11 cellular contexts compared by ENCODE assay signal in genomic region chr11:1531961-1532586, GRCh38. TPM values are rescaled to one million over a fixed set of nuclear protein-coding genes. Genes with fewer than 3 reads are reported as not detected.
A peak's percentile ranks its signal among the peaks of the same experiment; 100 is the strongest.
DNase-seq lines count a peak whose midpoint lies in the region; ATAC-seq and TF ChIP-seq lines count a peak whose summit lies in the region.
"Had no signal": no experiment of that assay in that cellular context is flagged by ENCODE, and none has a peak within 500 bp of the region (broad histone marks: within the 10 kb centered on the region; RNA-seq: fewer than 3 reads in every experiment).

No MANE protein-coding gene starts in this region.

- H3K4me3 Mint-ChIP-seq in neural crest cell, result no peak overlapping the region

- no peaks in the 10 kb centered on the region for H3K27me3 Mint-ChIP-seq in neural crest cell (ENCODE audit: low read depth)

- no peak overlapping the region for H3K4me2 ChIP-seq in SK-N-SH

- no peaks in the 10 kb centered on the region for H3F3A ChIP-seq in SK-N-SH (replicated peaks; ENCODE audit: insufficient read depth)

- H3K4me1 ChIP-seq in SK-N-SH (ENCODE audit: control insufficient read depth in 1 of 2, insufficient read depth in 2 of 2, low read depth in 1 of 2, low read length in 1 of 2), result peaks cover 0 to 17% of the 10 kb centered on the region in 2 experiments; a peak in 1 of 4 replicates
- H3K4me1 ChIP-seq in aorta (ENCODE audit: control insufficient read depth in 1 of 2, insufficient read depth in 2 of 2, low read length in 2 of 2), result peaks cover 0 to 7% of the 10 kb centered on the region in 2 donors

- intact Hi-C loops in aorta (cut with DNase I), result loop anchor here in 1 of 2 donors (10.0 kb wide), 1 partner anchor 137 kb away; no protein-coding TSS in a partner anchor

- H3K27ac ChIP-seq in SK-N-SH (ENCODE audit: low read depth in 2 of 2, low read length in 1 of 2), result no peak overlapping the region; a peak in 1 of 4 replicates
- H3K27ac ChIP-seq in aorta (ENCODE audit: low read depth in 1 of 2, low read length in 2 of 2), result peak overlapping the region in 1 of 2 donors; percentile 64
- H3K27ac ChIP-seq: WERI-Rb-1 had no signal

- no peaks in the 10 kb centered on the region for H3K4me1 Mint-ChIP-seq in neural crest cell

- no peak for TF ChIP-seq CTCF in SK-N-SH (IDR thresholded peaks at IDR 0.05)
- no peak for TF ChIP-seq CTCF in neural crest cell (conservative IDR thresholded peaks at IDR 0.05)

- H3K9ac ChIP-seq in SK-N-SH, result no peak overlapping the region

- no peaks in the 10 kb centered on the region for H3K9me2 ChIP-seq in SK-N-SH

- no peak for TF ChIP-seq EP300 in SK-N-SH (IDR thresholded peaks at IDR 0.05; ENCODE audit: borderline replicate concordance in 1 of 2, low read depth in 1 of 2, low read length in 1 of 2)

- no peaks in the 10 kb centered on the region for H3K9me3 Mint-ChIP-seq in neural crest cell

- no peaks in the 10 kb centered on the region for H3K9me3 ChIP-seq in SK-N-SH
- H3K9me3 ChIP-seq in aorta (ENCODE audit: control insufficient read depth, low read length), result no peaks in the 10 kb centered on the region

- no peak for TF ChIP-seq RAD21 in SK-N-SH (IDR thresholded peaks at IDR 0.05; ENCODE audit: low read length)

- ATAC-seq in SK-N-SH treated with all-trans-retinoic acid at 6 μM for 48 hours, result peak; percentile 26; the same call in 2 of the 3 replicates
- ATAC-seq in aorta (ENCODE audit: low FRiP score), result peak; percentile 79
- no peak for ATAC-seq in HG03280 (IDR thresholded peaks at IDR 0.05; ENCODE audit: unreplicated experiment)

- no peak overlapping the region for H3K4me3 ChIP-seq in SK-N-SH (ENCODE audit: low read depth in 2 of 2, low read length in 1 of 2)
- no peak overlapping the region for H3K4me3 ChIP-seq in aorta (ENCODE audit: low read length in 2 of 2)

- no peaks in the 10 kb centered on the region for H3K27me3 ChIP-seq in SK-N-SH (ENCODE audit: insufficient read depth)
- H3K27me3 ChIP-seq in aorta (ENCODE audit: control insufficient read depth in 1 of 2, insufficient read depth in 2 of 2, low read length in 1 of 2), result no peaks in the 10 kb centered on the region

- CTCF ChIA-PET in SK-N-SH (lab: Yijun Ruan, JAX), result interaction anchor here (0.8 to 1.3 kb wide), 3 partner anchors 9 to 16 kb away, joined by 3 read pairs; no protein-coding TSS in a partner anchor

- peaks cover 98% of the 10 kb centered on the region for H3K79me2 ChIP-seq in SK-N-SH (ENCODE audit: insufficient read depth)

- peaks cover 90% of the 10 kb centered on the region for H4K20me1 ChIP-seq in SK-N-SH (ENCODE audit: insufficient read depth)

- H3K36me3 Mint-ChIP-seq in neural crest cell (ENCODE audit: low read depth), result no peaks in the 10 kb centered on the region

- peaks cover 0 to 9% of the 10 kb centered on the region in 2 experiments for H3K36me3 ChIP-seq in SK-N-SH (replicated peaks in 1 of 2; ENCODE audit: control insufficient read depth in 1 of 2, insufficient read depth in 2 of 2, low read length in 1 of 2)
- H3K36me3 ChIP-seq in aorta (ENCODE audit: control insufficient read depth in 1 of 2, insufficient read depth in 2 of 2, low read length in 1 of 2), result no peaks in the 10 kb centered on the region

- DNase-seq in SK-N-SH (no peak), fibroblast of gingiva (ENCODE audit: low read depth) (peak; percentile 68), neural crest cell (ENCODE audit: low read depth, low spot score) (no peak), aorta (peak; percentile 82 to 88), A172 (ENCODE audit: low spot score) (no peak)
- no peak for DNase-seq in activated CD4-positive, alpha-beta T cell treated with anti-CD3 and anti-CD28 coated beads, Interleukin-2, amount 50 U/mL, for 48 hours
- DNase-seq: activated naive CD4-positive, alpha-beta T cell treated with anti-CD3 and anti-CD28 coated beads, Interleukin-2, amount 50 U/mL, for 16 hours; WERI-Rb-1 had no signal

- 89% methylated on average over 16 of the region's 19 CpGs for WGBS in SK-N-SH (ENCODE audit: low lambda C conversion rate)
- 6 to 7% methylated on average over 19 of the region's 19 CpGs for WGBS in aorta, 2 donors

- POLR2A ChIA-PET in SK-N-SH (lab: Yijun Ruan, JAX), result interaction anchor here (1.2 kb wide), 1 partner anchor 48 kb away, joined by 3 read pairs; no protein-coding TSS in a partner anchor

- peak overlapping the region; percentile 67 for H3K27ac Mint-ChIP-seq in neural crest cell (ENCODE audit: unreplicated experiment)

- no peak overlapping the region for H2AFZ ChIP-seq in SK-N-SH (ENCODE audit: low read depth)

TF ChIP-seq in SK-N-SH treated with all-trans-retinoic acid at 6 μM for 48 hours, 23 proteins besides CTCF, POLR2A, EP300 and RAD21 (continues in another document):
- TF ChIP-seq TOX (CRISPR knock-in tag; IDR thresholded peaks at IDR 0.05; ENCODE audit: borderline replicate concordance), result no peak
- TF ChIP-seq GLIS3 (CRISPR knock-in tag; IDR thresholded peaks at IDR 0.05), result no peak
- no peak for TF ChIP-seq PPARA (CRISPR knock-in tag; IDR thresholded peaks at IDR 0.05; ENCODE audit: borderline replicate concordance)
- no peak for TF ChIP-seq ISL1 (CRISPR knock-in tag; IDR thresholded peaks at IDR 0.05)
- TF ChIP-seq TSHZ2 (CRISPR knock-in tag; IDR thresholded peaks at IDR 0.05), result no peak

TF ChIP-seq in SK-N-SH, 30 proteins besides CTCF, POLR2A, EP300 and RAD21 (continues in another document):
- TF ChIP-seq SMC3 (IDR thresholded peaks at IDR 0.05; ENCODE audit: low read depth, low read length) (no peak), CHD2 (IDR thresholded peaks at IDR 0.05; ENCODE audit: low read length, partially characterized antibody) (no peak), RXRA (IDR thresholded peaks at IDR 0.05; ENCODE audit: borderline replicate concordance, low read depth) (no peak), IRF3 (IDR thresholded peaks at IDR 0.05; ENCODE audit: low read depth, low read length) (no peak), EZH2phosphoT487 (IDR thresholded peaks at IDR 0.05; ENCODE audit: borderline replicate concordance, low read depth) (no peak), TAF1 (IDR thresholded peaks at IDR 0.05; ENCODE audit: borderline replicate concordance, low read depth, low read length) (no peak), ZBTB33 (IDR thresholded peaks at IDR 0.05; ENCODE audit: borderline replicate concordance, low read depth) (no peak), FOXM1 (IDR thresholded peaks at IDR 0.05; ENCODE audit: low read depth) (no peak), FOXJ3 (CRISPR knock-in tag; IDR thresholded peaks at IDR 0.05) (no peak), MEF2A (IDR thresholded peaks at IDR 0.05; ENCODE audit: borderline replicate concordance, low read depth) (no peak), YY1 (IDR thresholded peaks at IDR 0.05; ENCODE audit: low read depth) (no peak), USF2 (IDR thresholded peaks at IDR 0.05; ENCODE audit: borderline replicate concordance, low read depth, low read length) (no peak)

RNA-seq across cellular contexts. Expression of gene DUSP8, which starts 40.0 kb away (rescaled TPM):
- 2.0 and 2.2 TPM in 2 replicates for polyA plus RNA-seq in SK-N-SH (2012; rRNA removed)
- 1.1 and 1.6 TPM in 2 replicates for polyA plus RNA-seq in SK-N-SH (2012; cell fraction: cytosol; rRNA removed)
- 3.9 and 5.4 TPM in 2 replicates for polyA plus RNA-seq in SK-N-SH (2012; cell fraction: nucleus; rRNA removed)
- 8.4 and 10.1 TPM in 2 replicates for total RNA-seq in neural crest cell
- 10 to 100 TPM in 1 of 2 donors, 1 to 10 TPM in 1; 9.4 to 39.3 TPM for total RNA-seq in aorta
- 1 to 10 TPM; 2.3 to 6.5 TPM for polyA plus RNA-seq in aorta
- total RNA-seq in A172 (2014; rRNA removed; shearing (Covaris generic)), result 2.9 and 5.1 TPM in 2 replicates

RNA-seq across cellular contexts. Expression of gene MOB2, which starts 45.5 kb away (rescaled TPM):
- 45.8 and 52.1 TPM in 2 replicates for polyA plus RNA-seq in SK-N-SH (2012; rRNA removed)
- polyA plus RNA-seq in SK-N-SH (2012; cell fraction: cytosol; rRNA removed), result 21.5 and 33.4 TPM in 2 replicates
- polyA plus RNA-seq in SK-N-SH (2012; cell fraction: nucleus; rRNA removed), result 76.0 and 80.7 TPM in 2 replicates
- 17.3 and 19.3 TPM in 2 replicates for total RNA-seq in neural crest cell
- total RNA-seq in aorta, result 10 to 100 TPM; 51.3 to 65.8 TPM
- polyA plus RNA-seq in aorta, result 100 to 1,000 TPM in 1 of 2 donors, 10 to 100 TPM in 1; 32.4 to 104 TPM
- total RNA-seq in A172 (2014; rRNA removed; shearing (Covaris generic)), result 22.4 and 25.8 TPM in 2 replicates

RNA-seq across cellular contexts. Expression of gene KRTAP5-1, which starts 53.0 kb away (rescaled TPM):
- not detected in 2 replicates for polyA plus RNA-seq in SK-N-SH (2012; rRNA removed)
- not detected in 2 replicates for polyA plus RNA-seq in SK-N-SH (2012; cell fraction: cytosol; rRNA removed)
- polyA plus RNA-seq in SK-N-SH (2012; cell fraction: nucleus; rRNA removed), result not detected in 2 replicates
- total RNA-seq in neural crest cell, result not detected in 2 replicates
- total RNA-seq in aorta, result not detected
- not detected for polyA plus RNA-seq in aorta
- not detected in 2 replicates for total RNA-seq in A172 (2014; rRNA removed; shearing (Covaris generic))
- polyA plus RNA-seq: neural cell had no signal

Comparison
In these comparisons a context has a peak if more than half of its experiments do, and no peak if none do; other contexts are left out.
1. DNase-seq: peak in fibroblast of gingiva (single experiment) and aorta (2 of 2); none in SK-N-SH (single experiment), neural crest cell (single experiment), activated CD4-positive, alpha-beta T cell treated with anti-CD3 and anti-CD28 coated beads, Interleukin-2, amount 50 U/mL, for 48 hours (0 of 2) and A172 (single experiment).